ENCODE assay signal across 14 cellular contexts in the genomic region with DNA sequence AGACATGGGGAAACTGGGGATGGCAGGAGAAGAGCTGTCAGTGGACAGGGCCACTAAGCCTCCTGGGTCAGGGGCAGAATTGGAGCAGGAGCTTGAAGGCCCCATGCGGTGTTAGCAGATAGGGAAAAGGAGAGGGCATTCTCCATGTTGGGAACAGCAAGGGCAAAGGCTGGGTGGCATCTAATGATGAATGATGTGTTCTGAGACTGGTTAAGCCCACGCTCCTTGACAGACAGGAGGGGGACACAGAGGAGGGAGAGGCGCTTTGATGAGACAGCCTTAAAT.
"Had no signal": no experiment of that assay in that cellular context is flagged by ENCODE, and none has a peak within 500 bp of the region (broad histone marks: within the 10 kb centered on the region; RNA-seq: fewer than 3 reads in every experiment).

No MANE protein-coding gene starts in this region.

- H3K27ac ChIP-seq: ascending aorta, cardiac muscle cell, lower lobe of right lung, parathyroid adenoma, SJSA1 had no signal

- H3K4me3 Mint-ChIP-seq: naive thymus-derived CD4-positive, alpha-beta T cell; stimulated activated naive CD8-positive, alpha-beta T cell treated with anti-CD3 and anti-CD28 coated beads, Interleukin-15, Interleukin-2, amounts not matched to agents 100 ng/mL and 50 ng/mL, for 24 hours had no signal

- H3K27me3 Mint-ChIP-seq: stimulated activated naive CD8-positive, alpha-beta T cell treated with anti-CD3 and anti-CD28 coated beads, Interleukin-15, Interleukin-2, amounts not matched to agents 100 ng/mL and 50 ng/mL, for 24 hours had no signal

- H3K27ac Mint-ChIP-seq: naive thymus-derived CD4-positive, alpha-beta T cell; stimulated activated naive CD8-positive, alpha-beta T cell treated with anti-CD3 and anti-CD28 coated beads, Interleukin-15, Interleukin-2, amounts not matched to agents 100 ng/mL and 50 ng/mL, for 24 hours had no signal

- DNase-seq: activated CD4-positive, alpha-beta T cell treated with anti-CD3 and anti-CD28 coated beads for 1 hour; activated CD4-positive, alpha-beta T cell treated with anti-CD3 and anti-CD28 coated beads, Interleukin-2, amount 50 U/mL, for 48 hours; left cardiac atrium; lower lobe of right lung; naive thymus-derived CD4-positive, alpha-beta T cell; retina; stimulated activated CD4-positive, alpha-beta T cell treated with anti-CD3 and anti-CD28 coated beads, Interleukin-15, amount 100 ng/mL, for 24 hours; stimulated activated CD4-positive, alpha-beta T cell treated with anti-CD3 and anti-CD28 coated beads, Interleukin-4, amount 100 ng/mL, for 24 hours; T-helper 9 cell had no signal

- H3K36me3 Mint-ChIP-seq: naive thymus-derived CD4-positive, alpha-beta T cell had no signal

- ATAC-seq: left cardiac atrium; lower lobe of right lung; naive thymus-derived CD4-positive, alpha-beta T cell had no signal

- H3K27me3 ChIP-seq: ascending aorta, SJSA1 had no signal

- H3K9me3 Mint-ChIP-seq: naive thymus-derived CD4-positive, alpha-beta T cell; stimulated activated naive CD8-positive, alpha-beta T cell treated with anti-CD3 and anti-CD28 coated beads, Interleukin-15, Interleukin-2, amounts not matched to agents 100 ng/mL and 50 ng/mL, for 24 hours had no signal
